In the genomic region with DNA sequence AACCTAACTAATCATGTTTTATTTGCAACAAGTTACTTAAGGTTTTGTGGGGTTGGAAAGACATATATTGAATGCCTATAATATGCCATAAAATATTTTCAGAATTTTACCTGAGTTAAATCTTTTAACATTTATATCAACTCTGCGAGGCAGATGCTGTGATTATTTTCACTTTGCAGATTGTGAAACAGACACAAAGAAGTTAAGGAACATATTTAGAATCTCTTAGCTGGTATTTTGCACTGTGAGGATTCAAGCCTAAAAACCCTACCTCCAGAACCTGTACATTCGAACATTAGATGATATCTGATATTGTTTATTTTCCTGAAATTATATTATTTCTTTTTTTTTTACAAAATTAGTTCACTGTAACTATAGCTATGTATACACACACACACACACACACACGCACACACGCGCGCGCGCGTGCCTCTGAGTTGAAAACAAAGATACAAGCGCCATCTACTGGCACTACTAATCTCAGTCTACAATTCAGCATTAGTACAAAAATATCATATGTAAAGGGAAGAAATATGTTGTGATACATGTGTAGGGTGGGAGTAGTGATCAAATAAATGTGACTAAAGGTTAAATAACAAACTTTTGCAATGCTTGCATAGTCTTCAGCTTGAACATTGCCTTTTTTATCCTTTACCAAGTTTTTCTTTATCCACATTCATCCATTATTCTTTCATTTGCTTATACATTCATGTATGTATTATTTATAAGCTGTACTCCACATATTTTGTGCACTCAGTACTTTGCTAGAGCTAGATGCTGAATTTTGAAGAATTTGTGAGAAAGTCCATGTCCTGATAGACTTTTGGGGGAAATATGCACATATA, we compare ENCODE assay signal across 7 cellular contexts.
DNase-seq lines count a peak whose midpoint lies in the region; ATAC-seq and TF ChIP-seq lines count a peak whose summit lies in the region.

No MANE protein-coding gene starts in this region.

- H3K4me3 Mint-ChIP-seq in brain: peak overlapping the region in 4 of 5 experiments; percentile 3 to 71 (median 47)

- H3K4me1 Mint-ChIP-seq in brain: peaks cover 26% of the 10 kb centered on the region

- no peaks in the 10 kb centered on the region for H3K9me3 Mint-ChIP-seq in brain

- peak; percentile 32 for DNase-seq in NCI-H2029 (lab: John Stamatoyannopoulos, UW)
- DNase-seq in UCSD-AML1 (lab: John Stamatoyannopoulos, UW; ENCODE audit: unreplicated experiment): peak; percentile 67
- DNase-seq in inferior parietal cortex (ENCODE audit: extremely low spot score): peak; percentile 77
- peak; percentile 16 to 47 (median 30) for DNase-seq in stimulated activated CD4-positive, alpha-beta T cell treated with anti-CD3 and anti-CD28 coated beads, Interleukin-12 subunit alpha, Interleukin-12 subunit beta, amount 100 ng/mL, for 48 hours (ENCODE audit: low read depth in 2 of 3, low spot score in 1 of 3)

- H3K36me3 Mint-ChIP-seq in brain: no peaks in the 10 kb centered on the region

- ATAC-seq in GM18499 (IDR thresholded peaks at IDR 0.05; ENCODE audit: insufficient read depth, unreplicated experiment) (peak; percentile 88), HG02885 (IDR thresholded peaks at IDR 0.05; ENCODE audit: poor library complexity, unreplicated experiment) (peak; percentile 93)

- TF ChIP-seq CTCF in brain (conservative IDR thresholded peaks at IDR 0.05): peak; percentile 85 to 89

- no peak overlapping the region for H3K27ac Mint-ChIP-seq in brain

- peaks cover 4% of the 10 kb centered on the region for H3K27me3 Mint-ChIP-seq in brain

Comparison
In these comparisons a context has a peak if more than half of its experiments do, and no peak if none do; other contexts are left out.
1. Peak in every context shown above with its lines: DNase-seq and ATAC-seq.